ENCODE assay signal across 19 cellular contexts in genomic region chr3:74124716-74125115, GRCh38.
DNase-seq lines count a peak whose midpoint lies in the region; ATAC-seq, FAIRE-seq and TF ChIP-seq lines count a peak whose summit lies in the region.
"Had no signal": no experiment of that assay in that cellular context is flagged by ENCODE, and none has a peak within 500 bp of the region (broad histone marks: within the 10 kb centered on the region; RNA-seq: fewer than 3 reads in every experiment).

No MANE protein-coding gene starts in this region.

- no peak overlapping the region for H2BK120ac ChIP-seq in H1 (replicated peaks; ENCODE audit: low read depth, low read length)

- H3K9me3 ChIP-seq in H1 (ENCODE audit: insufficient read depth in 2 of 2, low read depth in 1 of 2, low read length in 1 of 2) (peaks cover 5% of the 10 kb centered on the region in 2 experiments; a peak in 2 of 4 replicates), ovary (no peaks in the 10 kb centered on the region)

- no peak overlapping the region for H2AK5ac ChIP-seq in H1 (ENCODE audit: low read depth, low read length)

- no peak overlapping the region for H4K8ac ChIP-seq in H1 (ENCODE audit: extremely low read depth, insufficient read depth, low read length)

- no peak for TF ChIP-seq EP300 in H1 (IDR thresholded peaks at IDR 0.05; ENCODE audit: borderline replicate concordance in 1 of 2, low read depth in 2 of 2, low read length in 2 of 2)
- TF ChIP-seq EP300 in ovary (IDR thresholded peaks at IDR 0.05) = no peak

- CTCF ChIA-PET in H1 (lab: Charles Lee; ENCODE audit: partially characterized antibody) = no interaction called here

- H3K9ac ChIP-seq in H1 (replicated peaks in 1 of 4; ENCODE audit: extremely low read depth in 1 of 4, low read depth in 3 of 4, low read length in 3 of 4) = no peak overlapping the region
- H3K9ac ChIP-seq: GM23248 had no signal

- no peak for ATAC-seq in GM23338
- no peak for ATAC-seq in stimulated activated naive CD8-positive, alpha-beta T cell treated with anti-CD3 and anti-CD28 coated beads, Interleukin-15, Interleukin-2, amounts not matched to agents 100 U/mL and 50 U/mL, for 24 hours

- no peak overlapping the region for H2BK20ac ChIP-seq in H1 (ENCODE audit: low read length)

- WGBS in H1 (ENCODE audit: extremely low coverage in 1 of 2, insufficient coverage in 1 of 2, insufficient read length in 1 of 2, insufficient replicate concordance in 2 of 2, low coverage in 1 of 2, low lambda C conversion rate in 2 of 2, missing lambda C conversion rate in 1 of 2), 2 experiments = 90% methylated on average over 7 of the region's 7 CpGs; no CpG with 5 or more reads in 1 of the 2 experiments
- WGBS in ovary, 3 donors = 22 to 39% (median 24%) methylated on average over 7 of the region's 7 CpGs

- peak; percentile 62 for DNase-seq in G401 (ENCODE audit: low spot score)
- no peak for DNase-seq in GM23338 (ENCODE audit: low spot score)
- DNase-seq in cerebellar cortex (ENCODE audit: low spot score) = peak; percentile 54
- DNase-seq in H1 (ENCODE audit: low read depth in 1 of 2, low spot score in 2 of 2) = no peak
- no peak for DNase-seq in ovary
- DNase-seq in HT-29 (ENCODE audit: low spot score) = no peak
- DNase-seq in chondrocyte (ENCODE audit: low spot score) = no peak
- DNase-seq in stimulated activated naive CD8-positive, alpha-beta T cell treated with anti-CD3 and anti-CD28 coated beads, Interleukin-15, Interleukin-2, amounts not matched to agents 100 U/mL and 50 U/mL, for 24 hours = no peak
- DNase-seq: Calu3; CD4-positive, alpha-beta memory T cell; COR-L47; DMS53; DMS79 treated with DMSO at 0.1 percent for 48 hours; GM23248; HCEC 1CT had no signal

- H3K23ac ChIP-seq in H1 (ENCODE audit: insufficient read length) = no peak overlapping the region

- H3K27me3 ChIP-seq in GM23338 (ENCODE audit: insufficient read depth) = no peaks in the 10 kb centered on the region
- H3K27me3 ChIP-seq in H1 (replicated peaks in 1 of 4; ENCODE audit: control insufficient read depth in 3 of 4, extremely low read depth in 1 of 4, insufficient read depth in 3 of 4, low read length in 3 of 4) = no peaks in the 10 kb centered on the region
- H3K27me3 ChIP-seq in ovary = no peaks in the 10 kb centered on the region

- TF ChIP-seq RAD21 in H1 (IDR thresholded peaks at IDR 0.05 in 1 of 2, conservative IDR thresholded peaks at IDR 0.05 in 1 of 2; ENCODE audit: low read depth in 2 of 2, low read length in 2 of 2) = no peak

- H3K36me3 ChIP-seq in GM23338 (ENCODE audit: insufficient read depth) = no peaks in the 10 kb centered on the region
- H3K36me3 ChIP-seq in H1 (ENCODE audit: control insufficient read depth in 2 of 4, insufficient read depth in 4 of 4, low read length in 3 of 4) = no peaks in the 10 kb centered on the region
- no peaks in the 10 kb centered on the region for H3K36me3 ChIP-seq in ovary

- no peak overlapping the region for H3K27ac Mint-ChIP-seq in GM23338
- H3K27ac Mint-ChIP-seq in chondrocyte (ENCODE audit: unreplicated experiment) = no peak overlapping the region
- H3K27ac Mint-ChIP-seq: CD4-positive, alpha-beta memory T cell had no signal

- H3K4me1 ChIP-seq in GM23338 (ENCODE audit: insufficient read depth) = no peaks in the 10 kb centered on the region
- H3K4me1 ChIP-seq in H1 (replicated peaks in 1 of 4; ENCODE audit: control insufficient read depth in 3 of 4, insufficient read depth in 4 of 4, low read length in 3 of 4) = no peaks in the 10 kb centered on the region
- peaks cover 2% of the 10 kb centered on the region for H3K4me1 ChIP-seq in ovary (ENCODE audit: insufficient read depth)

- H3K27me3 Mint-ChIP-seq in GM23338 (ENCODE audit: insufficient read depth, low read depth, poor library complexity) (peaks cover 3% of the 10 kb centered on the region), chondrocyte (ENCODE audit: low read depth) (no peaks in the 10 kb centered on the region)
- H3K27me3 Mint-ChIP-seq: CD4-positive, alpha-beta memory T cell had no signal

- H3K4me1 Mint-ChIP-seq in GM23338 = no peaks in the 10 kb centered on the region
- H3K4me1 Mint-ChIP-seq in chondrocyte (ENCODE audit: low read depth) = peaks cover 6% of the 10 kb centered on the region
- H3K4me1 Mint-ChIP-seq: CD4-positive, alpha-beta memory T cell had no signal

- H3K4me3 Mint-ChIP-seq in GM23338 = no peak overlapping the region
- H3K4me3 Mint-ChIP-seq in chondrocyte (ENCODE audit: unreplicated experiment) = no peak overlapping the region
- H3K4me3 Mint-ChIP-seq: CD4-positive, alpha-beta memory T cell had no signal

- TF ChIP-seq CTCF in GM23338 (conservative IDR thresholded peaks at IDR 0.05; ENCODE audit: low read depth in 2 of 2) (no peak), H1 (IDR thresholded peaks at IDR 0.05; ENCODE audit: control extremely low read depth in 1 of 3, insufficient read depth in 1 of 3, low read depth in 1 of 3, low read length in 3 of 3) (no peak), ovary (IDR thresholded peaks at IDR 0.05) (no peak), chondrocyte (IDR thresholded peaks at IDR 0.05) (no peak)

- no peak for FAIRE-seq in H1 (lab: Jason Lieb, UNC)
- FAIRE-seq: G401.6, GM12892, GM19239, H54 had no signal

- H3K4me2 ChIP-seq in GM23338 = no peak overlapping the region
- H3K4me2 ChIP-seq in H1 (ENCODE audit: insufficient read depth in 1 of 2, low read depth in 2 of 2, low read length in 2 of 2) = no peak overlapping the region

- H3K79me1 ChIP-seq in H1 (ENCODE audit: low read depth, low read length) = no peaks in the 10 kb centered on the region

- peaks cover 4% of the 10 kb centered on the region; the same call in 1 of the 2 replicates for H3K9me2 ChIP-seq in GM23338 (ENCODE audit: insufficient read depth)

- H4K91ac ChIP-seq in H1 (replicated peaks; ENCODE audit: insufficient read length, low read length) = no peak overlapping the region

- H2BK15ac ChIP-seq in H1 (ENCODE audit: low read length) = no peak overlapping the region

- no peak overlapping the region for H3K27ac ChIP-seq in GM23338 (ENCODE audit: low read depth)
- no peak overlapping the region for H3K27ac ChIP-seq in H1 (ENCODE audit: low read depth, low read length)
- no peak overlapping the region for H3K27ac ChIP-seq in ovary
- H3K27ac ChIP-seq: GM23248 had no signal

- POLR2A ChIA-PET in H1 (lab: Charles Lee; ENCODE audit: partially characterized antibody) = no interaction called here

- H2BK12ac ChIP-seq in H1 (ENCODE audit: low read depth, low read length) = no peak overlapping the region

- intact Hi-C loops in ovary (cut with DNase I) = no loop called here

- no peak overlapping the region for H3K14ac ChIP-seq in H1 (ENCODE audit: insufficient read length)

- no peak overlapping the region for H3K56ac ChIP-seq in H1 (replicated peaks; ENCODE audit: insufficient read length, low read depth, low read length)

- in situ Hi-C loops in G401 (cut with HindIII; ENCODE audit: low sequenced_read_pairs) = no loop called here

- H3K4ac ChIP-seq in H1 (replicated peaks; ENCODE audit: insufficient read length, low read depth, low read length) = no peak overlapping the region

- peak overlapping the region; percentile 79 for H2AFZ ChIP-seq in GM23338
- 0 out of 2 replicates have a peak overlapping the region, but pooled peaks have one; percentile 40 for H2AFZ ChIP-seq in H1 (ENCODE audit: low read length)
- H2AFZ ChIP-seq: GM23248 had no signal

- no peaks in the 10 kb centered on the region for H3F3A ChIP-seq in GM23338 (replicated peaks; ENCODE audit: low read depth)

- H3K23me2 ChIP-seq in H1 (ENCODE audit: low read depth, low read length) = peaks cover 1% of the 10 kb centered on the region; the same call in 1 of the 2 replicates

- H4K20me1 ChIP-seq in GM23338 (replicated peaks; ENCODE audit: insufficient read depth) (no peaks in the 10 kb centered on the region), H1 (replicated peaks in 1 of 2; ENCODE audit: control insufficient read depth in 1 of 2, insufficient read depth in 2 of 2, low read length in 2 of 2) (no peaks in the 10 kb centered on the region)

- TF ChIP-seq POLR2A in H1 (IDR thresholded peaks at IDR 0.05; ENCODE audit: control extremely low read depth in 1 of 2, low read depth in 2 of 2, low read length in 2 of 2) = no peak
- TF ChIP-seq POLR2A in ovary (IDR thresholded peaks at IDR 0.05) = no peak

- no peak overlapping the region for H4K5ac ChIP-seq in H1 (ENCODE audit: insufficient read length, low read depth, low read length)

- H3K18ac ChIP-seq in H1 (ENCODE audit: extremely low read depth, low read length) = no peak overlapping the region

- H3K79me2 ChIP-seq in GM23338 (replicated peaks; ENCODE audit: insufficient read depth) = no peaks in the 10 kb centered on the region
- H3K79me2 ChIP-seq in H1 (ENCODE audit: control insufficient read depth in 1 of 2, insufficient read depth in 2 of 2, low read length in 2 of 2) = no peaks in the 10 kb centered on the region

- no peak overlapping the region for H2BK5ac ChIP-seq in H1 (ENCODE audit: low read depth, low read length)

- peaks cover 18% of the 10 kb centered on the region for H3K9me3 Mint-ChIP-seq in GM23338
- no peaks in the 10 kb centered on the region for H3K9me3 Mint-ChIP-seq in chondrocyte (ENCODE audit: low read depth)

- H3K36me3 Mint-ChIP-seq in GM23338 (ENCODE audit: low read depth) = peaks cover 5% of the 10 kb centered on the region; the same call in 1 of the 3 replicates
- no peaks in the 10 kb centered on the region for H3K36me3 Mint-ChIP-seq in chondrocyte (ENCODE audit: low read depth)
- H3K36me3 Mint-ChIP-seq: CD4-positive, alpha-beta memory T cell had no signal

- H3K4me3 ChIP-seq in GM23338 (no peak overlapping the region), H1 (ENCODE audit: extremely low read depth in 1 of 4, insufficient read depth in 2 of 4, low read depth in 3 of 4, low read length in 4 of 4) (no peak overlapping the region), ovary (no peak overlapping the region)
- H3K4me3 ChIP-seq: GM23248 had no signal

TF ChIP-seq in GM23338, 12 proteins besides CTCF, POLR2A, EP300 and RAD21:
- no peak for TF ChIP-seq NANOG (IDR thresholded peaks at IDR 0.05; ENCODE audit: borderline replicate concordance)
TF ChIP-seq in GM23338: peak in this region for 0.

TF ChIP-seq in H1, 55 proteins besides CTCF, POLR2A, EP300 and RAD21 (continues in another document):
- TF ChIP-seq NANOG (IDR thresholded peaks at IDR 0.05; ENCODE audit: insufficient read depth, low read depth, low read length, poor library complexity, severe bottlenecking) (no peak), EGR1 (IDR thresholded peaks at IDR 0.05; ENCODE audit: borderline replicate concordance, low read depth, low read length) (no peak), RFX5 (IDR thresholded peaks at IDR 0.05; ENCODE audit: borderline replicate concordance, low read depth, low read length) (no peak), EZH2 (IDR thresholded peaks at IDR 0.05; ENCODE audit: low read depth, low read length, severe bottlenecking) (no peak), CREB1 (IDR thresholded peaks at IDR 0.05) (no peak), KDM4A (IDR thresholded peaks at IDR 0.05; ENCODE audit: low read depth, low read length, severe bottlenecking) (no peak)

Comparison
In these comparisons a context has a peak if more than half of its experiments do, and no peak if none do; other contexts are left out.
1. DNase-seq: peak in G401 (single experiment) and cerebellar cortex (single experiment); none in GM23338 (single experiment), H1 (0 of 2), ovary (0 of 5), HT-29 (single experiment), chondrocyte (single experiment) and stimulated activated naive CD8-positive, alpha-beta T cell treated with anti-CD3 and anti-CD28 coated beads, Interleukin-15, Interleukin-2, amounts not matched to agents 100 U/mL and 50 U/mL, for 24 hours (single experiment).